In the genomic region with DNA sequence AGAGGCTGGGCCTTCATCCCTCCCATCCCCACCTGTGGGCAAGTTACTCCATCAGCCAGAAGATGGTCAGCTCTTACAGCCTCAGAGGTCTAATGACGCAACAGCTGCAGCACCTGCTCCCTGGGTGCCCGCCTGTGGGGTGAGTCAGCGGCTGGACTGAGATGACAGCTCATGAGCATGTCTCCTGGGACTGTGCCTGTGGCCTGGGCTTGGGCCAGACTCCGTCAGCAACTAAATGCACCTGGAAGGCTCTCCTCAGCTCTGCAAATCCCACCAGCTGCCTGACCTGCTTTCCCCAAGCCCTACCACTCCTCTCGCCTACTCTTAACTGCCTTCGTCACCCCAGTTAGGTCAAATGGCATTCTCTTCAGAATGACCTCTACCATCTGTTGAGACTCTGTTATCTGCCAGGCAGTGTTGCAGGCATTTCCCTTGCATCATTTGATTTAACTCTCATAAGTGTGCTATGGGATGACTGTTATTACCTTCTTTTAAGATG, we compare ENCODE assay signal across 8 cellular contexts. TPM values are rescaled to one million over a fixed set of nuclear protein-coding genes. Genes with fewer than 3 reads are reported as not detected.
DNase-seq lines count a peak whose midpoint lies in the region; ATAC-seq lines count a peak whose summit lies in the region.

No MANE protein-coding gene starts in this region.

- ATAC-seq in GM18909 (IDR thresholded peaks at IDR 0.05; ENCODE audit: poor library complexity, unreplicated experiment) (peak; percentile 83), HG03196 (IDR thresholded peaks at IDR 0.05; ENCODE audit: unreplicated experiment) (peak; percentile 82)

- H3K36me3 Mint-ChIP-seq in activated CD4-positive, alpha-beta memory T cell treated with anti-CD3 and anti-CD28 coated beads for 36 hours: no peaks in the 10 kb centered on the region
- H3K36me3 Mint-ChIP-seq in CD8-positive, alpha-beta memory T cell: no peaks in the 10 kb centered on the region

- H3K27ac Mint-ChIP-seq in activated CD4-positive, alpha-beta memory T cell treated with anti-CD3 and anti-CD28 coated beads for 36 hours: no peak overlapping the region
- peak overlapping the region in 1 of 8 donors; percentile 68 for H3K27ac Mint-ChIP-seq in CD8-positive, alpha-beta memory T cell

- no peaks in the 10 kb centered on the region for H3K4me1 ChIP-seq in CD8-positive, alpha-beta memory T cell (ENCODE audit: insufficient read depth, low read length)

- no peak overlapping the region for H3K4me3 Mint-ChIP-seq in activated CD4-positive, alpha-beta memory T cell treated with anti-CD3 and anti-CD28 coated beads for 36 hours
- no peak overlapping the region for H3K4me3 Mint-ChIP-seq in CD8-positive, alpha-beta memory T cell

- intact Hi-C loops in activated CD4-positive, alpha-beta memory T cell treated with anti-CD3 and anti-CD28 coated beads for 36 hours (cut with micrococcal nuclease): no loop called here

- H3K4me1 Mint-ChIP-seq in activated CD4-positive, alpha-beta memory T cell treated with anti-CD3 and anti-CD28 coated beads for 36 hours (ENCODE audit: low read depth): no peaks in the 10 kb centered on the region
- no peaks in the 10 kb centered on the region for H3K4me1 Mint-ChIP-seq in CD8-positive, alpha-beta memory T cell

- H3K27ac ChIP-seq in CD8-positive, alpha-beta memory T cell (ENCODE audit: low read depth, low read length): no peak overlapping the region

- no peaks in the 10 kb centered on the region for H3K9me3 Mint-ChIP-seq in activated CD4-positive, alpha-beta memory T cell treated with anti-CD3 and anti-CD28 coated beads for 36 hours
- no peaks in the 10 kb centered on the region for H3K9me3 Mint-ChIP-seq in CD8-positive, alpha-beta memory T cell

- POLR2A ChIA-PET in activated CD4-positive, alpha-beta memory T cell treated with anti-CD3 and anti-CD28 coated beads for 36 hours (lab: Charles Lee): no interaction called here
- POLR2A ChIA-PET in CD8-positive, alpha-beta memory T cell (lab: Charles Lee): no interaction called here

- CTCF ChIA-PET in activated CD4-positive, alpha-beta memory T cell treated with anti-CD3 and anti-CD28 coated beads for 36 hours (lab: Charles Lee): no interaction called here
- CTCF ChIA-PET in CD8-positive, alpha-beta memory T cell (lab: Charles Lee): no interaction called here

- H3K27me3 ChIP-seq in CD8-positive, alpha-beta memory T cell (ENCODE audit: insufficient read depth, low read length, poor library complexity, severe bottlenecking): no peaks in the 10 kb centered on the region

- no peaks in the 10 kb centered on the region for H3K9me3 ChIP-seq in CD8-positive, alpha-beta memory T cell (ENCODE audit: low read length)

- no peak overlapping the region for H3K4me3 ChIP-seq in CD8-positive, alpha-beta memory T cell (ENCODE audit: low read length)

- DNase-seq in SHP77 treated with DMSO at 0.1 percent for 48 hours (lab: John Stamatoyannopoulos, UW) (peak; percentile 98), kidney glomerular epithelial cell (lab: John Stamatoyannopoulos, UW) (peak; percentile 16), nucleus accumbens (lab: John Stamatoyannopoulos, UW) (no peak), iPS-NIHi7 (ENCODE audit: extremely low spot score) (no peak)
- no peak for DNase-seq in activated CD4-positive, alpha-beta memory T cell treated with anti-CD3 and anti-CD28 coated beads for 36 hours
- no peak for DNase-seq in CD8-positive, alpha-beta memory T cell

- H3K36me3 ChIP-seq in CD8-positive, alpha-beta memory T cell (ENCODE audit: insufficient read depth, low read length): no peaks in the 10 kb centered on the region

- peaks cover 12% of the 10 kb centered on the region for H3K27me3 Mint-ChIP-seq in activated CD4-positive, alpha-beta memory T cell treated with anti-CD3 and anti-CD28 coated beads for 36 hours
- peaks cover 12 to 19% of the 10 kb centered on the region in 2 donors for H3K27me3 Mint-ChIP-seq in CD8-positive, alpha-beta memory T cell

RNA-seq across cellular contexts. Expression of gene ETS2, which starts 47.7 kb away (rescaled TPM):
- total RNA-seq in activated CD4-positive, alpha-beta memory T cell treated with anti-CD3 and anti-CD28 coated beads for 36 hours: 10 to 100 TPM; 22.1 to 25.0 TPM
- 10 to 100 TPM; 37.9 to 39.7 TPM for total RNA-seq in CD8-positive, alpha-beta memory T cell
- polyA plus RNA-seq in CD8-positive, alpha-beta memory T cell: 9.7 TPM

Comparison
In these comparisons a context has a peak if more than half of its experiments do, and no peak if none do; other contexts are left out.
1. DNase-seq: peak in SHP77 treated with DMSO at 0.1 percent for 48 hours (single experiment) and kidney glomerular epithelial cell (single experiment); none in nucleus accumbens (0 of 56), activated CD4-positive, alpha-beta memory T cell treated with anti-CD3 and anti-CD28 coated beads for 36 hours (single experiment), iPS-NIHi7 (single experiment) and CD8-positive, alpha-beta memory T cell (0 of 5).